8 cellular contexts compared by ENCODE assay signal in genomic region chr1:232805269-232806070, GRCh38. TPM values are rescaled to one million over a fixed set of nuclear protein-coding genes. Genes with fewer than 3 reads are reported as not detected.
DNase-seq lines count a peak whose midpoint lies in the region; ATAC-seq and TF ChIP-seq lines count a peak whose summit lies in the region.

TSS of gene MAP10 (plus strand) at chr1:232805416. CDS start at chr1:232805450, 34 bp downstream.

- no peak for TF ChIP-seq CTCF in psoas muscle (IDR thresholded peaks at IDR 0.05)
- peak in 2 of 6 experiments; percentile 7 to 11 for TF ChIP-seq CTCF in upper lobe of left lung (IDR thresholded peaks at IDR 0.05)

- H3K27ac ChIP-seq in psoas muscle (peak within 1 kb of the TSS; percentile 93), upper lobe of left lung (peak within 1 kb of the TSS; percentile 63 to 89 (median 83))

- H3K4me3 ChIP-seq in psoas muscle: peak within 1 kb of the TSS; percentile 90
- H3K4me3 ChIP-seq in upper lobe of left lung: peak within 1 kb of the TSS; percentile 48 to 68 (median 66)

- no peaks in the 10 kb centered on the region for H3K36me3 Mint-ChIP-seq in IgD-negative memory B cell
- H3K36me3 Mint-ChIP-seq in T-helper 1 cell treated with Interleukin-12 subunit alpha and Interleukin-12 subunit beta and Interleukin-4 antibody, amounts not matched to agents 30 μg/mL and 1 μg/mL, for 36 hours (ENCODE audit: low read depth): peaks cover 10% of the 10 kb centered on the region

- peak within 1 kb of the TSS; percentile 87 to 92 (median 90) for H3K4me3 Mint-ChIP-seq in IgD-negative memory B cell
- peak within 1 kb of the TSS; percentile 91 for H3K4me3 Mint-ChIP-seq in T-helper 1 cell treated with Interleukin-12 subunit alpha and Interleukin-12 subunit beta and Interleukin-4 antibody, amounts not matched to agents 30 μg/mL and 1 μg/mL, for 36 hours

- in situ Hi-C loops in Caki2 (cut with HindIII; ENCODE audit: low pct_unique_long_range_greater_than_20kb, low sequenced_read_pairs): no loop called here

- ATAC-seq in GM21367 (IDR thresholded peaks at IDR 0.05; ENCODE audit: unreplicated experiment): peak; percentile 96
- ATAC-seq in left ventricle myocardium superior: peak; percentile 92
- ATAC-seq in psoas muscle: peak; percentile 86 to 89 (median 87)
- ATAC-seq in upper lobe of left lung (ENCODE audit: low FRiP score in 2 of 2): peak; percentile 83 to 91

- H3K36me3 ChIP-seq in psoas muscle (ENCODE audit: insufficient read depth in 1 of 2, low read depth in 1 of 2): no peaks in the 10 kb centered on the region
- H3K36me3 ChIP-seq in upper lobe of left lung: no peaks in the 10 kb centered on the region

- H3K27ac Mint-ChIP-seq in IgD-negative memory B cell: peak within 1 kb of the TSS in 2 of 3 donors; percentile 40 to 90
- peak within 1 kb of the TSS; percentile 87 for H3K27ac Mint-ChIP-seq in T-helper 1 cell treated with Interleukin-12 subunit alpha and Interleukin-12 subunit beta and Interleukin-4 antibody, amounts not matched to agents 30 μg/mL and 1 μg/mL, for 36 hours

- peaks cover 0 to 10% (median 7%) of the 10 kb centered on the region in 3 donors for H3K9me3 Mint-ChIP-seq in IgD-negative memory B cell
- H3K9me3 Mint-ChIP-seq in T-helper 1 cell treated with Interleukin-12 subunit alpha and Interleukin-12 subunit beta and Interleukin-4 antibody, amounts not matched to agents 30 μg/mL and 1 μg/mL, for 36 hours: no peaks in the 10 kb centered on the region

- no peaks in the 10 kb centered on the region for H3K9me3 ChIP-seq in psoas muscle
- H3K9me3 ChIP-seq in upper lobe of left lung: peaks cover 0 to 3% (median 0%) of the 10 kb centered on the region in 4 donors

- no peak for TF ChIP-seq EP300 in upper lobe of left lung (IDR thresholded peaks at IDR 0.05)

- peak in 1 of 4 donors; percentile 68 for TF ChIP-seq POLR2A in upper lobe of left lung (IDR thresholded peaks at IDR 0.05)

- peaks cover 27% of the 10 kb centered on the region for H3K4me1 ChIP-seq in psoas muscle
- H3K4me1 ChIP-seq in upper lobe of left lung: peaks cover 6 to 23% (median 9%) of the 10 kb centered on the region in 4 donors

- intact Hi-C loops in left ventricle myocardium superior (cut with micrococcal nuclease) (no loop called here), psoas muscle (cut with DNase I) (loop anchor here (5.0 to 10.0 kb wide), 2 partner anchors 147 to 171 kb away; partner anchors contain the start of genes NTPCR (in 1 of the 2) and SIPA1L2 (in 1 of the 2))

- H3K4me1 Mint-ChIP-seq in IgD-negative memory B cell: peaks cover 7 to 26% (median 15%) of the 10 kb centered on the region in 3 donors
- peaks cover 19% of the 10 kb centered on the region for H3K4me1 Mint-ChIP-seq in T-helper 1 cell treated with Interleukin-12 subunit alpha and Interleukin-12 subunit beta and Interleukin-4 antibody, amounts not matched to agents 30 μg/mL and 1 μg/mL, for 36 hours (ENCODE audit: low read depth)

- H3K27me3 Mint-ChIP-seq in IgD-negative memory B cell: peaks cover 2% of the 10 kb centered on the region
- H3K27me3 Mint-ChIP-seq in T-helper 1 cell treated with Interleukin-12 subunit alpha and Interleukin-12 subunit beta and Interleukin-4 antibody, amounts not matched to agents 30 μg/mL and 1 μg/mL, for 36 hours (ENCODE audit: low read depth): peaks cover 21% of the 10 kb centered on the region

- H3K27me3 ChIP-seq in psoas muscle (ENCODE audit: insufficient read depth in 3 of 3, low read length in 2 of 3) (no peaks in the 10 kb centered on the region), upper lobe of left lung (no peaks in the 10 kb centered on the region)

- DNase-seq in Caki2 (ENCODE audit: low read depth) (peak; percentile 62), amniotic stem cell (lab: John Stamatoyannopoulos, UW) (peak; percentile 35), left ventricle myocardium superior (peak; percentile 86), psoas muscle (peak; percentile 80 to 90), upper lobe of left lung (peak; percentile 73 to 93)

- WGBS in psoas muscle, 3 donors: 2 to 3% (median 3%) methylated on average over 55 to 74 of the region's 74 CpGs
- WGBS in upper lobe of left lung, 2 donors: 0 to 8% methylated on average over 11 to 74 of the region's 74 CpGs

RNA-seq across cellular contexts. Expression of gene MAP10, which starts in this region (rescaled TPM):
- 0.64 and 2.3 TPM in 2 replicates for total RNA-seq in Caki2 (2014; rRNA removed; shearing (Covaris generic); ENCODE audit: low replicate concordance)
- 1.3 TPM for polyA plus RNA-seq in IgD-negative memory B cell
- total RNA-seq in left ventricle myocardium superior: 2.6 TPM
- total RNA-seq in psoas muscle: 1 to 10 TPM; 1.3 to 4.0 (median 2.2) TPM
- 1 to 10 TPM in 1 of 3 donors, under 1 TPM in 2; 0.84 to 2.1 (median 0.86) TPM for polyA plus RNA-seq in psoas muscle
- 1 to 10 TPM in 5 of 6 donors, under 1 TPM in 1; 0.78 to 4.2 (median 1.9) TPM for total RNA-seq in upper lobe of left lung

Comparison
In these comparisons a context has a peak if more than half of its experiments do, and no peak if none do; other contexts are left out.
1. Peak in every context shown above with its lines: DNase-seq, ATAC-seq, H3K4me3 ChIP-seq and H3K27ac ChIP-seq.
2. DNase-seq: peak in every context shown above with its lines; median percentile 86 in left ventricle myocardium superior; 85 in psoas muscle; 83 in upper lobe of left lung; 62 in Caki2; 35 in amniotic stem cell.